Comparison of ENCODE assay signal across 1 cellular context in the genomic region with DNA sequence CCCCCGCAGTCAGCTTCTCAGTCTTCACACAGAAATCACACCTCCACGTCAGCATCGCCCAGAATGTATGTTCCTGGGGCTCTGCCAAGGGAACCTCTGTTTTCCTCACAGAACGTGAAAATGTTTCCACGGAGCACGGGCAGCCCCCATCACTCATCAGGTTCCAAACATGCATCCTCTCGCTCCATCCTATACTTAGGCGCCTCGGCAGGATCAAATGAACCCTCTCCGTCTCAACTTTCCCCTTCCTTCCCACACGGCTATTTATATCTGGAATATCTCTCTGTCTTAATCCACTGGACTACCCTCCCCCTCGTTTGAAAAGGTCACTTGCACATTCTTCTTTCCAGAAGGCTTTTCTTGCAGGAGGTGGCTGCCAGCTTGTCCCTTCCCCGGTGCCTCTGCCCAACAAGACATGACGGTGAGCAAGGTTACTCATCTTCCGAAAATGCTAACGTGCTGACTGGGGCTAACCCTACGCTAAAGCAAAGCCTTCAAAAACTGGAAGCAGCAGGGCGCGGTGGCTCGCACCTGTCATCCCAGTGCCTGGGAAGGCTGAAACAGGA.
TF ChIP-seq lines count a peak whose summit lies in the region.

No MANE protein-coding gene starts in this region.

TF ChIP-seq in WTC11, 78 proteins besides CTCF, POLR2A, EP300 and RAD21 (continued from another document):
- TF ChIP-seq, protein P1, sequence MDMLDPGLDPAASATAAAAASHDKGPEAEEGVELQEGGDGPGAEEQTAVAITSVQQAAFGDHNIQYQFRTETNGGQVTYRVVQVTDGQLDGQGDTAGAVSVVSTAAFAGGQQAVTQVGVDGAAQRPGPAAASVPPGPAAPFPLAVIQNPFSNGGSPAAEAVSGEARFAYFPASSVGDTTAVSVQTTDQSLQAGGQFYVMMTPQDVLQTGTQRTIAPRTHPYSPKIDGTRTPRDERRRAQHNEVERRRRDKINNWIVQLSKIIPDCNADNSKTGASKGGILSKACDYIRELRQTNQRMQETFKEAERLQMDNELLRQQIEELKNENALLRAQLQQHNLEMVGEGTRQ (CRISPR knock-in tag; IDR thresholded peaks at IDR 0.05) = no peak
- TF ChIP-seq ZNF416 (CRISPR knock-in tag; IDR thresholded peaks at IDR 0.05) = no peak
